8 cellular contexts compared by ENCODE assay signal in the genomic region with DNA sequence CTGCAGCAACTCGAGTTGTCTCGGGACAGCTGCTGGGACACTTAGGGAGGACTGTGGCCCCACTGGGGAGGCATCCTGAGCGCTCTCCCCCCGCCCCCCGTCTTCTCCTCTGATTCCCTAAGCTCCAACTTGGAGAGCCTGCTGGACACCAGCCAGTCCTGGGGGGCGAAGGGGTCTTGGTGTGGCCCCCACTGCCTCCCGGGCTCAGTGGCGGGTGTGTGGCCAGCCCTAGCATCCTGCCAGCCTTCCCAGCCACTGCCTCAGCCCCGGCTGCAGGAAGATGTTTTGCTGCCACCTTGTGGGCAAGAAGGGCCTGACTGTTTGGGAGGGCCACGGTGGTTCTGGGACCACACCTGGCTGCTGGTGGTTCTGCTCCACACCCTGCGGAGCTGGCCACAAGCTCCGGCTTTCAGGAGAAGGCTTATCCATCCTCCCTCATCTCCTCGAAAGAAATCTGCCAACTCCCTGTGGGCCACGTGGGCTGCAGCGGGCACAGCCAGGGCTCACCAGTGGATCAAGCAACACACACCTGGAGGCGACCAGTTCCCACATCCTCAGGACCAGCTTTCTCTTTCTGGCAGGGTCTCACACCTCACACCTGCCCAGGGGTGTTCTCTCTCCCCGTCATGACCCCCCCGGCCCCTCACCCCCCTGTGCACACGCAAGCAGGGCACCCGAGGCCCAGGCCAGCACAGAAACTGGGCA. TPM values are rescaled to one million over a fixed set of nuclear protein-coding genes. Genes with fewer than 3 reads are reported as not detected.
DNase-seq lines count a peak whose midpoint lies in the region; ATAC-seq and TF ChIP-seq lines count a peak whose summit lies in the region.

No MANE protein-coding gene starts in this region.

- POLR2A ChIA-PET in A673 (lab: Charles Lee; ENCODE audit: low non-redundant PET) = interaction anchor here (0.6 kb wide), 1 partner anchor 148 kb away, joined by 7 read pairs; no protein-coding TSS in a partner anchor

- peak overlapping the region; percentile 21 for H3K27ac Mint-ChIP-seq in endodermal cell

- BruUV-seq in A673 (replicated peaks; lab: Mats Ljungman, UMichigan) = no TSS peak

- H3K9ac ChIP-seq in endodermal cell (ENCODE audit: extremely low read depth, low read length, poor library complexity, severe bottlenecking) (peak overlapping the region; percentile 29), mucosa of stomach (ENCODE audit: low read length) (peak overlapping the region; percentile 34)

- intact Hi-C loops in A673 (cut with micrococcal nuclease; ENCODE audit: unreplicated experiment) = loop anchor here (5.0 to 10.0 kb wide), 2 partner anchors 99 to 216 kb away; no protein-coding TSS in a partner anchor

- TF ChIP-seq CTCF in A673 (conservative IDR thresholded peaks at IDR 0.05; ENCODE audit: low read depth, low read length) (peak; percentile 84), endodermal cell (conservative IDR thresholded peaks at IDR 0.05) (peak; percentile 94)

- H3K4me1 Mint-ChIP-seq in endodermal cell = peaks cover 31% of the 10 kb centered on the region

- H3K27ac ChIP-seq in A673 (ENCODE audit: low read depth, low read length, poor library complexity, severe bottlenecking) (no peak overlapping the region), endodermal cell (ENCODE audit: low read depth, low read length) (no peak overlapping the region)

- CTCF ChIA-PET in A673 (lab: Charles Lee) = interaction anchor here (1.0 kb wide), 1 partner anchor 20 kb away, joined by 4 read pairs; no protein-coding TSS in a partner anchor

- H3K4me3 ChIP-seq in A673 (ENCODE audit: low read depth, low read length, poor library complexity, severe bottlenecking) = no peak overlapping the region
- peak overlapping the region; percentile 64 for H3K4me3 ChIP-seq in endodermal cell (ENCODE audit: low read length)
- no peak overlapping the region for H3K4me3 ChIP-seq in mucosa of stomach (ENCODE audit: low read length)

- peaks cover 3% of the 10 kb centered on the region for H3K36me3 Mint-ChIP-seq in endodermal cell (ENCODE audit: low read depth)

- H3K9me3 Mint-ChIP-seq in endodermal cell = no peaks in the 10 kb centered on the region

- 43% methylated on average over 9 to 20 of the region's 20 CpGs for WGBS in endodermal cell (ENCODE audit: insufficient coverage in 1 of 2, insufficient read length in 1 of 2), 2 experiments

- no peaks in the 10 kb centered on the region for H3K27me3 Mint-ChIP-seq in endodermal cell (ENCODE audit: insufficient read depth)

- no peaks in the 10 kb centered on the region for H3K36me3 ChIP-seq in A673 (ENCODE audit: insufficient read depth, low read length, poor library complexity, severe bottlenecking)
- no peaks in the 10 kb centered on the region for H3K36me3 ChIP-seq in endodermal cell (ENCODE audit: control insufficient read depth, insufficient read depth, low read length)
- no peaks in the 10 kb centered on the region for H3K36me3 ChIP-seq in mucosa of stomach (ENCODE audit: control insufficient read depth, insufficient read depth, low read length)

- DNase-seq in A673 (ENCODE audit: low spot score) (peak; percentile 72), NCI-H460 (ENCODE audit: extremely low read depth, low read depth) (peak; percentile 71), endodermal cell (peak; percentile 94)
- DNase-seq in activated CD8-positive, alpha-beta memory T cell treated with anti-CD3 and anti-CD28 coated beads for 4 hours (ENCODE audit: low read depth in 2 of 2) = peak; percentile 39 to 56
- DNase-seq in stimulated activated CD8-positive, alpha-beta memory T cell treated with anti-CD3 and anti-CD28 coated beads, Interleukin-7, amount 100 ng/mL, for 4 hours (ENCODE audit: low read depth in 2 of 2) = peak; percentile 33 to 51

- no peak overlapping the region for H3K4me3 Mint-ChIP-seq in endodermal cell

- H3K9me3 ChIP-seq in A673 (ENCODE audit: low read depth, low read length, poor library complexity, severe bottlenecking) (no peaks in the 10 kb centered on the region), endodermal cell (ENCODE audit: control insufficient read depth, low read length) (no peaks in the 10 kb centered on the region), mucosa of stomach (ENCODE audit: control insufficient read depth, low read length) (no peaks in the 10 kb centered on the region)

- H3K4me1 ChIP-seq in A673 (ENCODE audit: insufficient read depth, low read length, poor library complexity, severe bottlenecking) (peaks cover 21% of the 10 kb centered on the region), endodermal cell (ENCODE audit: control insufficient read depth, insufficient read depth, low read length) (peaks cover 29% of the 10 kb centered on the region), mucosa of stomach (ENCODE audit: control insufficient read depth, insufficient read depth, low read length) (peaks cover 37% of the 10 kb centered on the region)

- peak; percentile 76 for ATAC-seq in GM18498 (IDR thresholded peaks at IDR 0.05; ENCODE audit: unreplicated experiment)
- ATAC-seq in HG02973 (IDR thresholded peaks at IDR 0.05; ENCODE audit: unreplicated experiment) = peak; percentile 71

- H3K27me3 ChIP-seq in A673 (replicated peaks; ENCODE audit: insufficient read depth, low read depth, low read length, poor library complexity) (no peaks in the 10 kb centered on the region), endodermal cell (ENCODE audit: control insufficient read depth, insufficient read depth, low read length, poor library complexity, severe bottlenecking) (no peaks in the 10 kb centered on the region), mucosa of stomach (ENCODE audit: control insufficient read depth, insufficient read depth, low read length) (no peaks in the 10 kb centered on the region)

RNA-seq across cellular contexts. Expression of a gene that starts 24.8 kb away (rescaled TPM):
- total RNA-seq in A673 (2021) (115 and 133 TPM in 2 replicates), endodermal cell (100 to 1,000 TPM; 113 to 116 TPM)
- total RNA-seq in NCI-H460 (2014; rRNA removed; shearing (Covaris generic)) = 39.6 and 43.2 TPM in 2 replicates
- polyA plus RNA-seq in NCI-H460 (2014; cell fraction: nucleus; rRNA removed) = 90.8 and 96.6 TPM in 2 replicates
- 65.6 TPM for polyA plus RNA-seq in endodermal cell (2013, experiment 1 of 2)
- polyA plus RNA-seq in endodermal cell (2013, experiment 2 of 2) = 64.1 TPM

RNA-seq across cellular contexts. Expression of a gene that starts 27.8 kb away (rescaled TPM):
- 43.8 and 44.7 TPM in 2 replicates for total RNA-seq in A673 (2021)
- 35.2 and 46.6 TPM in 2 replicates for total RNA-seq in NCI-H460 (2014; rRNA removed; shearing (Covaris generic))
- polyA plus RNA-seq in NCI-H460 (2014; cell fraction: nucleus; rRNA removed) = 75.0 and 113 TPM in 2 replicates
- 10 to 100 TPM; 48.1 to 52.6 TPM for total RNA-seq in endodermal cell
- 42.7 TPM for polyA plus RNA-seq in endodermal cell (2013, experiment 1 of 2)
- 41.2 TPM for polyA plus RNA-seq in endodermal cell (2013, experiment 2 of 2)

RNA-seq across cellular contexts. Expression of a gene that starts 30.5 kb away (rescaled TPM):
- 70.8 and 80.5 TPM in 2 replicates for total RNA-seq in A673 (2021)
- total RNA-seq in NCI-H460 (2014; rRNA removed; shearing (Covaris generic)) = 63.4 and 77.1 TPM in 2 replicates
- polyA plus RNA-seq in NCI-H460 (2014; cell fraction: nucleus; rRNA removed) = 536 and 578 TPM in 2 replicates
- total RNA-seq in endodermal cell = 10 to 100 TPM; 64.0 to 71.0 TPM
- 62.8 TPM for polyA plus RNA-seq in endodermal cell (2013, experiment 1 of 2)
- polyA plus RNA-seq in endodermal cell (2013, experiment 2 of 2) = 53.4 TPM

RNA-seq across cellular contexts. Expression of a gene that starts 51.7 kb away (rescaled TPM):
- total RNA-seq in A673 (2021) = 213 and 222 TPM in 2 replicates
- total RNA-seq in NCI-H460 (2014; rRNA removed; shearing (Covaris generic)) = 199 and 223 TPM in 2 replicates
- polyA plus RNA-seq in NCI-H460 (2014; cell fraction: nucleus; rRNA removed) = 313 and 434 TPM in 2 replicates
- 100 to 1,000 TPM; 265 to 284 TPM for total RNA-seq in endodermal cell
- polyA plus RNA-seq in endodermal cell (2013, experiment 1 of 2) = 88.2 TPM
- 83.1 TPM for polyA plus RNA-seq in endodermal cell (2013, experiment 2 of 2)

RNA-seq across cellular contexts. Expression of a gene that starts 53.4 kb away (rescaled TPM):
- 21.1 and 25.7 TPM in 2 replicates for total RNA-seq in A673 (2021)
- 10.8 and 13.1 TPM in 2 replicates for total RNA-seq in NCI-H460 (2014; rRNA removed; shearing (Covaris generic))
- 10.8 and 15.3 TPM in 2 replicates for polyA plus RNA-seq in NCI-H460 (2014; cell fraction: nucleus; rRNA removed)
- 10 to 100 TPM; 22.2 to 25.2 TPM for total RNA-seq in endodermal cell
- 22.0 TPM for polyA plus RNA-seq in endodermal cell (2013, experiment 1 of 2)
- 18.7 TPM for polyA plus RNA-seq in endodermal cell (2013, experiment 2 of 2)

Comparison
In these comparisons a context has a peak if more than half of its experiments do, and no peak if none do; other contexts are left out.
1. DNase-seq: peak in every context shown above with its lines; median percentile 94 in endodermal cell; 72 in A673; 71 in NCI-H460; 48 in activated CD8-positive, alpha-beta memory T cell treated with anti-CD3 and anti-CD28 coated beads for 4 hours; 42 in stimulated activated CD8-positive, alpha-beta memory T cell treated with anti-CD3 and anti-CD28 coated beads, Interleukin-7, amount 100 ng/mL, for 4 hours.